Comparison of ENCODE assay signal across 8 cellular contexts in the genomic region with DNA sequence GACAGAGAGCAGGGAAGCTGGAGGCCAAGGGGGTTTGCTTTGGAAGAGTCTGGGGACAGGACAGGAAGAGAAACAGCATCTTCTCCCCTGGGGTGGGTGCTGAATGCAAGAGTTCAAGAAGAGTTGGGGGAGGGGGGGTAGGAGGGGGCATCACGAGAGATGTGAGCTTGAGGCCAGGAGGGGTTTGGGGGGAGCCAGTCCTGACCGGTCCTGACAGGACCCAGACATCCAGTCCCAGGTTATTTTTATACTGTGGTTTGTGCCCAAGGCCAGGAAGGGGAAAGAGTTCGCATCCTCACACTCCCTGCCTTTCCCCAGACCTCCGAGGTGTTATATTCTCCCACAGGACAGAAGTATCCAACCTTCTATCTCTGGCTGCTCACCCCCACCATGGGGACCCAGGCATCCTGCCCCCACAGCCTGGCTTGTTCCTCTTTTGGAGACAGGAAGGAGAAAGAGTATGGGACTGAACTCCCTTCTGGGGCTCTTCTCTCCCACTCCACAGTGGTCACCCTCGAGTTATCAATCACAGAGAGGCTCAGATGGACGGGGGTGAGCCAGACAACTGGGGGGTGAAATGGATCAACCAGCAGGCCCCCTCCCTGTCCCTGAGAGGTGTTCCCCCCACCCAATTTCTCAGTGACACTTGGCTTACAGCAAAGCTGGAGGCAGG. TPM values are rescaled to one million over a fixed set of nuclear protein-coding genes. Genes with fewer than 3 reads are reported as not detected.
DNase-seq lines count a peak whose midpoint lies in the region; ATAC-seq, FAIRE-seq and TF ChIP-seq lines count a peak whose summit lies in the region.

No MANE protein-coding gene starts in this region.

- peaks cover 40% of the 10 kb centered on the region for H3K36me3 Mint-ChIP-seq in activated CD4-positive, alpha-beta T cell treated with anti-CD3 and anti-CD28 coated beads for 36 hours (ENCODE audit: low read depth)
- H3K36me3 Mint-ChIP-seq in activated T-helper 2 cell treated with anti-CD3 and anti-CD28 coated beads, Interferon-gamma antibody, Interleukin-2, Interleukin-4, amounts not matched to agents 10 μg/mL and 5 μg/mL and 100 μg/mL, durations not matched to agents 14 hours and 24 hours and 36 hours (ENCODE audit: low read depth): peaks cover 48% of the 10 kb centered on the region

- in situ Hi-C loops in HepG2 (cut with HindIII; ENCODE audit: extremely low pct_ligation_motif_present, low pct_unique_long_range_greater_than_20kb): no loop called here

- H3K9me3 Mint-ChIP-seq in activated CD4-positive, alpha-beta T cell treated with anti-CD3 and anti-CD28 coated beads for 36 hours (ENCODE audit: low read depth): no peaks in the 10 kb centered on the region
- H3K9me3 Mint-ChIP-seq in activated T-helper 2 cell treated with anti-CD3 and anti-CD28 coated beads, Interferon-gamma antibody, Interleukin-2, Interleukin-4, amounts not matched to agents 10 μg/mL and 5 μg/mL and 100 μg/mL, durations not matched to agents 14 hours and 24 hours and 36 hours: no peaks in the 10 kb centered on the region

- WGBS in right cardiac atrium: 11% methylated on average over 6 of the region's 6 CpGs
- WGBS in HepG2 (ENCODE audit: low lambda C conversion rate): 75% methylated on average over 6 of the region's 6 CpGs

- no peak overlapping the region for H2AFZ ChIP-seq in HepG2 (ENCODE audit: low read length)

- H3K27me3 ChIP-seq in right cardiac atrium (ENCODE audit: control insufficient read depth, insufficient read depth) (no peaks in the 10 kb centered on the region), HepG2 (ENCODE audit: control insufficient read depth in 1 of 2, insufficient read depth in 2 of 2, low read length in 2 of 2) (0 out of 5 replicates have a peak, but pooled peaks cover 0 to under 1% of the 10 kb centered on the region in 2 experiments)

- no peak for TF ChIP-seq POLR2A in HepG2 (IDR thresholded peaks at IDR 0.05; ENCODE audit: insufficient read depth in 1 of 2, low read depth in 2 of 2, low read length in 2 of 2)

- H3K79me2 ChIP-seq in HepG2 (ENCODE audit: insufficient read depth, low read length): peaks cover 1% of the 10 kb centered on the region

- no TSS peak for BruUV-seq in HepG2 (replicated peaks; lab: Mats Ljungman, UMichigan)

- H4K20me1 ChIP-seq in HepG2 (ENCODE audit: insufficient read depth, low read length): no peaks in the 10 kb centered on the region

- peak overlapping the region; percentile 82 for H3K27ac ChIP-seq in right cardiac atrium (ENCODE audit: low read length)
- peak overlapping the region; percentile 19 for H3K27ac ChIP-seq in temporal lobe (ENCODE audit: low read depth, low read length)
- no peak overlapping the region for H3K27ac ChIP-seq in HepG2 (ENCODE audit: extremely low read length, insufficient read depth, low read length)

- no peak for TF ChIP-seq CTCF in HepG2 (CRISPR knock-in tag; IDR thresholded peaks at IDR 0.05)

- H3K4me1 Mint-ChIP-seq in activated CD4-positive, alpha-beta T cell treated with anti-CD3 and anti-CD28 coated beads for 36 hours: peaks cover 47% of the 10 kb centered on the region
- peaks cover 29% of the 10 kb centered on the region for H3K4me1 Mint-ChIP-seq in activated T-helper 2 cell treated with anti-CD3 and anti-CD28 coated beads, Interferon-gamma antibody, Interleukin-2, Interleukin-4, amounts not matched to agents 10 μg/mL and 5 μg/mL and 100 μg/mL, durations not matched to agents 14 hours and 24 hours and 36 hours (ENCODE audit: low read depth)

- no peak for DNase-seq in activated CD4-positive, alpha-beta T cell treated with anti-CD3 and anti-CD28 coated beads for 36 hours
- DNase-seq in activated CD4-positive, alpha-beta T cell treated with anti-CD3 and anti-CD28 coated beads, Interleukin-2, amount 50 U/mL, for 4 hours: no peak
- no peak for DNase-seq in activated T-helper 2 cell treated with anti-CD3 and anti-CD28 coated beads, Interferon-gamma antibody, Interleukin-2, Interleukin-4, amounts not matched to agents 10 μg/mL and 5 μg/mL and 100 μg/mL, durations not matched to agents 14 hours and 24 hours and 36 hours (ENCODE audit: low spot score)
- DNase-seq in right cardiac atrium (peak in 1 of 3 donors; percentile 43), A172 (ENCODE audit: low spot score) (no peak), HepG2 (ENCODE audit: low spot score) (no peak)

- peak overlapping the region; percentile 92 for H3K4me3 Mint-ChIP-seq in activated CD4-positive, alpha-beta T cell treated with anti-CD3 and anti-CD28 coated beads for 36 hours
- H3K4me3 Mint-ChIP-seq in activated T-helper 2 cell treated with anti-CD3 and anti-CD28 coated beads, Interferon-gamma antibody, Interleukin-2, Interleukin-4, amounts not matched to agents 10 μg/mL and 5 μg/mL and 100 μg/mL, durations not matched to agents 14 hours and 24 hours and 36 hours (ENCODE audit: low read depth): peak overlapping the region; percentile 99

- POLR2A ChIA-PET in activated CD4-positive, alpha-beta T cell treated with anti-CD3 and anti-CD28 coated beads for 36 hours (lab: Charles Lee): interaction anchor here (0.6 kb wide), 1 partner anchor 79 kb away, joined by 7 read pairs; no protein-coding TSS in a partner anchor
- POLR2A ChIA-PET in HepG2 (lab: Yijun Ruan, JAX): no interaction called here

- H3K4me3 ChIP-seq in right cardiac atrium (ENCODE audit: low read length) (peak overlapping the region; percentile 85), HepG2 (replicated peaks in 1 of 3; ENCODE audit: insufficient read depth in 1 of 3, low read depth in 2 of 3, low read length in 3 of 3) (peak overlapping the region in 1 of 3 experiments; percentile 4; a peak in 1 of 6 replicates)

- no peak for FAIRE-seq in HepG2 (lab: Jason Lieb, UNC)

- TF ChIP-seq RAD21 in HepG2 (CRISPR knock-in tag; IDR thresholded peaks at IDR 0.05): no peak

- intact Hi-C loops in activated CD4-positive, alpha-beta T cell treated with anti-CD3 and anti-CD28 coated beads for 36 hours (cut with DNase I, micrococcal nuclease): no loop called here
- intact Hi-C loops in activated T-helper 2 cell treated with anti-CD3 and anti-CD28 coated beads, Interferon-gamma antibody, Interleukin-2, Interleukin-4, amounts not matched to agents 10 μg/mL and 5 μg/mL and 100 μg/mL, durations not matched to agents 14 hours and 24 hours and 36 hours (cut with micrococcal nuclease): loop anchor here (10.0 kb wide), 1 partner anchor 199 kb away; a partner anchor contains a TSS
- intact Hi-C loops in right cardiac atrium (cut with DNase I): loop anchor here in 2 of 4 donors (5.0 to 10.0 kb wide), 2 partner anchors 71 to 209 kb away; no protein-coding TSS in a partner anchor
- intact Hi-C loops in HepG2 (cut with micrococcal nuclease; ENCODE audit: unreplicated experiment): no loop called here

- no peak for ATAC-seq in activated CD4-positive, alpha-beta T cell treated with anti-CD3 and anti-CD28 coated beads for 36 hours
- ATAC-seq in right cardiac atrium (no peak), GM18907 (IDR thresholded peaks at IDR 0.05; ENCODE audit: unreplicated experiment) (no peak), HepG2 (no peak)

- TF ChIP-seq EP300 in HepG2 (IDR thresholded peaks at IDR 0.05; ENCODE audit: low read depth in 2 of 2, low read length in 2 of 2) (no peak), HepG2 (CRISPR knock-in tag; IDR thresholded peaks at IDR 0.05; ENCODE audit: borderline replicate concordance) (no peak)

- H3K9me3 ChIP-seq in right cardiac atrium (ENCODE audit: control insufficient read depth, low read length): no peaks in the 10 kb centered on the region
- H3K9me3 ChIP-seq in HepG2 (ENCODE audit: low read length): no peaks in the 10 kb centered on the region

- H3K27ac Mint-ChIP-seq in activated CD4-positive, alpha-beta T cell treated with anti-CD3 and anti-CD28 coated beads for 36 hours: peak overlapping the region; percentile 85
- peak overlapping the region; percentile 73 for H3K27ac Mint-ChIP-seq in activated T-helper 2 cell treated with anti-CD3 and anti-CD28 coated beads, Interferon-gamma antibody, Interleukin-2, Interleukin-4, amounts not matched to agents 10 μg/mL and 5 μg/mL and 100 μg/mL, durations not matched to agents 14 hours and 24 hours and 36 hours

- H3K27me3 Mint-ChIP-seq in activated CD4-positive, alpha-beta T cell treated with anti-CD3 and anti-CD28 coated beads for 36 hours: no peaks in the 10 kb centered on the region
- H3K27me3 Mint-ChIP-seq in activated T-helper 2 cell treated with anti-CD3 and anti-CD28 coated beads, Interferon-gamma antibody, Interleukin-2, Interleukin-4, amounts not matched to agents 10 μg/mL and 5 μg/mL and 100 μg/mL, durations not matched to agents 14 hours and 24 hours and 36 hours (ENCODE audit: low read depth): no peaks in the 10 kb centered on the region

- H3K9ac ChIP-seq in HepG2 (ENCODE audit: insufficient read depth, low read depth, low read length): no peak overlapping the region

- H3K4me2 ChIP-seq in HepG2 (ENCODE audit: low read depth, low read length): no peak overlapping the region; the same call in 1 of the 2 replicates

- peaks cover 4 to 8% of the 10 kb centered on the region in 2 experiments; a peak in 4 of 5 replicates for H3K36me3 ChIP-seq in HepG2 (replicated peaks in 1 of 2; ENCODE audit: control insufficient read depth in 1 of 2, insufficient read depth in 2 of 2, low read length in 2 of 2)

- CTCF ChIA-PET in activated CD4-positive, alpha-beta T cell treated with anti-CD3 and anti-CD28 coated beads for 36 hours (lab: Charles Lee): interaction anchor here (0.7 to 1.6 kb wide), 6 partner anchors 26 to 290 kb away, joined by 3 to 13 read pairs (median 4); no protein-coding TSS in a partner anchor
- CTCF ChIA-PET in HepG2 (lab: Yijun Ruan, JAX; ENCODE audit: low intra/inter-chr PET ratio, low total read pairs): no interaction called here

- H3K4me1 ChIP-seq in right cardiac atrium (ENCODE audit: control insufficient read depth, insufficient read depth, low read length) (peaks cover 19% of the 10 kb centered on the region), HepG2 (ENCODE audit: insufficient read depth, low read length) (peaks cover 14% of the 10 kb centered on the region)

RNA-seq across cellular contexts. Expression of a gene that starts 2.8 kb away (rescaled TPM):
- 10 to 100 TPM; 78.5 to 85.7 TPM for total RNA-seq in activated CD4-positive, alpha-beta T cell treated with anti-CD3 and anti-CD28 coated beads for 36 hours
- total RNA-seq in activated T-helper 2 cell treated with anti-CD3 and anti-CD28 coated beads, Interferon-gamma antibody, Interleukin-2, Interleukin-4, amounts not matched to agents 10 μg/mL and 5 μg/mL and 100 μg/mL, durations not matched to agents 14 hours and 24 hours and 36 hours: 103 and 106 TPM in 2 replicates
- total RNA-seq in right cardiac atrium (10 to 100 TPM; 36.7 to 63.6 (median 48.6) TPM), temporal lobe (8.4 TPM), HepG2 (2016; rRNA removed; fragmentation: Illumina TruSeq; extraction: Trizol) (6.3 and 7.7 TPM in 2 replicates)
- polyA plus RNA-seq in right cardiac atrium (61.2 TPM), HepG2 (2011; rRNA removed) (8.7 and 10.1 TPM in 2 replicates)
- total RNA-seq in A172 (2014; rRNA removed; shearing (Covaris generic)): 26.6 and 32.6 TPM in 2 replicates
- 2.6 and 2.9 TPM in 2 replicates for total RNA-seq in HepG2 (2016; cell fraction: cytosol; rRNA removed; fragmentation: Illumina TruSeq; extraction: Trizol; ENCODE audit: low read depth)
- 5.6 and 7.4 TPM in 2 replicates for total RNA-seq in HepG2 (2016; cell fraction: insoluble cytoplasmic fraction; rRNA removed; fragmentation: Illumina TruSeq; extraction: Trizol)
- total RNA-seq in HepG2 (2016; cell fraction: membrane; rRNA removed; fragmentation: Illumina TruSeq; extraction: Trizol): 4.7 and 8.1 TPM in 2 replicates
- 4.4 and 5.5 TPM in 2 replicates for total RNA-seq in HepG2 (2016; cell fraction: nucleus; rRNA removed; fragmentation: Illumina TruSeq; extraction: Trizol)
- 6.5 and 10.9 TPM in 2 replicates for polyA plus RNA-seq in HepG2 (2011; cell fraction: cytosol; rRNA removed)
- polyA plus RNA-seq in HepG2 (2011; cell fraction: nucleus; rRNA removed): 17.7 and 20.7 TPM in 2 replicates
- 6.9 and 11.5 TPM in 2 replicates for polyA plus RNA-seq in HepG2 (2012)
- 2.7 and 4.0 TPM in 2 replicates for polyA plus RNA-seq in HepG2 (2016; cell fraction: cytosol; fragmentation: Illumina TruSeq; extraction: Trizol; ENCODE audit: low read depth)
- polyA plus RNA-seq in HepG2 (2016; cell fraction: insoluble cytoplasmic fraction; fragmentation: Illumina TruSeq; extraction: Trizol; ENCODE audit: low read depth): 10.1 and 11.1 TPM in 2 replicates
- 6.2 and 8.1 TPM in 2 replicates for polyA plus RNA-seq in HepG2 (2016; cell fraction: membrane; fragmentation: Illumina TruSeq; extraction: Trizol; ENCODE audit: low read depth)
- polyA plus RNA-seq in HepG2 (2016; cell fraction: nucleus; fragmentation: Illumina TruSeq; extraction: Trizol; ENCODE audit: insufficient read depth, low read depth): 13.1 and 14.8 TPM in 2 replicates
- 9.9 and 13.8 TPM in 2 replicates for polyA minus RNA-seq in HepG2 (2011; rRNA and poly(A)+ RNA removed; ENCODE audit: low replicate concordance)
- 7.0 and 9.1 TPM in 2 replicates for polyA minus RNA-seq in HepG2 (2011; cell fraction: cytosol; rRNA and poly(A)+ RNA removed)
- 3.0 and 4.5 TPM in 2 replicates for polyA minus RNA-seq in HepG2 (2011; cell fraction: nucleus; rRNA and poly(A)+ RNA removed)

RNA-seq across cellular contexts. Expression of a gene that starts 7.5 kb away (rescaled TPM):
- total RNA-seq in activated CD4-positive, alpha-beta T cell treated with anti-CD3 and anti-CD28 coated beads for 36 hours: under 1 TPM; 0.21 to 0.56 TPM
- total RNA-seq in activated T-helper 2 cell treated with anti-CD3 and anti-CD28 coated beads, Interferon-gamma antibody, Interleukin-2, Interleukin-4, amounts not matched to agents 10 μg/mL and 5 μg/mL and 100 μg/mL, durations not matched to agents 14 hours and 24 hours and 36 hours: 0.27 and 0.34 TPM in 2 replicates
- total RNA-seq in right cardiac atrium (1 to 10 TPM in 1 of 4 donors, under 1 TPM in 3; 0.39 to 1.1 (median 0.65) TPM), temporal lobe (29.7 TPM), HepG2 (2016; rRNA removed; fragmentation: Illumina TruSeq; extraction: Trizol) (0.15 TPM in 2 replicates)
- polyA plus RNA-seq in right cardiac atrium (0.79 TPM), HepG2 (2011; rRNA removed) (0.46 and 0.76 TPM in 2 replicates)
- 0.07 TPM in 1 of 2 replicates, not detected in the other for total RNA-seq in A172 (2014; rRNA removed; shearing (Covaris generic))
- not detected in 2 replicates for total RNA-seq in HepG2 (2016; cell fraction: cytosol; rRNA removed; fragmentation: Illumina TruSeq; extraction: Trizol; ENCODE audit: low read depth)
- 0.09 and 0.26 TPM in 2 replicates for total RNA-seq in HepG2 (2016; cell fraction: insoluble cytoplasmic fraction; rRNA removed; fragmentation: Illumina TruSeq; extraction: Trizol)
- total RNA-seq in HepG2 (2016; cell fraction: membrane; rRNA removed; fragmentation: Illumina TruSeq; extraction: Trizol): 0.55 TPM in 1 of 2 replicates, not detected in the other
- 0.09 and 0.22 TPM in 2 replicates for total RNA-seq in HepG2 (2016; cell fraction: nucleus; rRNA removed; fragmentation: Illumina TruSeq; extraction: Trizol)
- 0.44 and 0.70 TPM in 2 replicates for polyA plus RNA-seq in HepG2 (2011; cell fraction: cytosol; rRNA removed)
- polyA plus RNA-seq in HepG2 (2011; cell fraction: nucleus; rRNA removed): 2.4 and 2.9 TPM in 2 replicates
- polyA plus RNA-seq in HepG2 (2012): 0.60 and 0.88 TPM in 2 replicates
- 0.07 and 0.09 TPM in 2 replicates for polyA plus RNA-seq in HepG2 (2016; cell fraction: cytosol; fragmentation: Illumina TruSeq; extraction: Trizol; ENCODE audit: low read depth)
- polyA plus RNA-seq in HepG2 (2016; cell fraction: insoluble cytoplasmic fraction; fragmentation: Illumina TruSeq; extraction: Trizol; ENCODE audit: low read depth): 0.08 TPM in 1 of 2 replicates, not detected in the other
- polyA plus RNA-seq in HepG2 (2016; cell fraction: membrane; fragmentation: Illumina TruSeq; extraction: Trizol; ENCODE audit: low read depth): 0.07 TPM in 1 of 2 replicates, not detected in the other
- 0.77 and 0.83 TPM in 2 replicates for polyA plus RNA-seq in HepG2 (2016; cell fraction: nucleus; fragmentation: Illumina TruSeq; extraction: Trizol; ENCODE audit: insufficient read depth, low read depth)
- polyA minus RNA-seq in HepG2 (2011; rRNA and poly(A)+ RNA removed; ENCODE audit: low replicate concordance): 0.62 TPM in 1 of 2 replicates, not detected in the other
- polyA minus RNA-seq in HepG2 (2011; cell fraction: cytosol; rRNA and poly(A)+ RNA removed): 0.53 and 0.99 TPM in 2 replicates
- 0.62 and 0.64 TPM in 2 replicates for polyA minus RNA-seq in HepG2 (2011; cell fraction: nucleus; rRNA and poly(A)+ RNA removed)

RNA-seq across cellular contexts. Expression of a gene that starts 12.2 kb away (rescaled TPM):
- 1 to 10 TPM; 3.5 to 4.2 TPM for total RNA-seq in activated CD4-positive, alpha-beta T cell treated with anti-CD3 and anti-CD28 coated beads for 36 hours
- 3.2 and 4.5 TPM in 2 replicates for total RNA-seq in activated T-helper 2 cell treated with anti-CD3 and anti-CD28 coated beads, Interferon-gamma antibody, Interleukin-2, Interleukin-4, amounts not matched to agents 10 μg/mL and 5 μg/mL and 100 μg/mL, durations not matched to agents 14 hours and 24 hours and 36 hours
- total RNA-seq in right cardiac atrium: under 1 TPM in 1 of 4 donors, not detected in 3; 0.44 TPM
- polyA plus RNA-seq in right cardiac atrium: 0.11 TPM
- 0.25 TPM for total RNA-seq in temporal lobe
- 0.60 and 8.3 TPM in 2 replicates for total RNA-seq in A172 (2014; rRNA removed; shearing (Covaris generic))
- not detected in 2 replicates for total RNA-seq in HepG2 (2016; rRNA removed; fragmentation: Illumina TruSeq; extraction: Trizol)
- total RNA-seq in HepG2 (2016; cell fraction: cytosol; rRNA removed; fragmentation: Illumina TruSeq; extraction: Trizol; ENCODE audit: low read depth): not detected in 2 replicates
- 0.15 TPM in 1 of 2 replicates, not detected in the other for total RNA-seq in HepG2 (2016; cell fraction: insoluble cytoplasmic fraction; rRNA removed; fragmentation: Illumina TruSeq; extraction: Trizol)
- not detected in 2 replicates for total RNA-seq in HepG2 (2016; cell fraction: membrane; rRNA removed; fragmentation: Illumina TruSeq; extraction: Trizol)
- total RNA-seq in HepG2 (2016; cell fraction: nucleus; rRNA removed; fragmentation: Illumina TruSeq; extraction: Trizol): not detected in 2 replicates
- 0.24 and 0.41 TPM in 2 replicates for polyA plus RNA-seq in HepG2 (2011; rRNA removed)
- polyA plus RNA-seq in HepG2 (2011; cell fraction: cytosol; rRNA removed): 0.16 TPM in 1 of 2 replicates, not detected in the other
- polyA plus RNA-seq in HepG2 (2011; cell fraction: nucleus; rRNA removed): 0.55 and 0.99 TPM in 2 replicates
- polyA plus RNA-seq in HepG2 (2012): 0.20 TPM in 1 of 2 replicates, not detected in the other
- polyA plus RNA-seq in HepG2 (2016; cell fraction: cytosol; fragmentation: Illumina TruSeq; extraction: Trizol; ENCODE audit: low read depth): not detected in 2 replicates
- polyA plus RNA-seq in HepG2 (2016; cell fraction: insoluble cytoplasmic fraction; fragmentation: Illumina TruSeq; extraction: Trizol; ENCODE audit: low read depth): not detected in 2 replicates
- 0.26 TPM in 1 of 2 replicates, not detected in the other for polyA plus RNA-seq in HepG2 (2016; cell fraction: membrane; fragmentation: Illumina TruSeq; extraction: Trizol; ENCODE audit: low read depth)
- not detected in 2 replicates for polyA plus RNA-seq in HepG2 (2016; cell fraction: nucleus; fragmentation: Illumina TruSeq; extraction: Trizol; ENCODE audit: insufficient read depth, low read depth)
- 0.14 and 0.65 TPM in 2 replicates for polyA minus RNA-seq in HepG2 (2011; rRNA and poly(A)+ RNA removed; ENCODE audit: low replicate concordance)
- polyA minus RNA-seq in HepG2 (2011; cell fraction: cytosol; rRNA and poly(A)+ RNA removed): not detected in 2 replicates
- not detected in 2 replicates for polyA minus RNA-seq in HepG2 (2011; cell fraction: nucleus; rRNA and poly(A)+ RNA removed)

RNA-seq across cellular contexts. Expression of a gene that starts 39.9 kb away (rescaled TPM):
- 10 to 100 TPM; 48.7 to 60.3 TPM for total RNA-seq in activated CD4-positive, alpha-beta T cell treated with anti-CD3 and anti-CD28 coated beads for 36 hours
- 59.8 and 63.6 TPM in 2 replicates for total RNA-seq in activated T-helper 2 cell treated with anti-CD3 and anti-CD28 coated beads, Interferon-gamma antibody, Interleukin-2, Interleukin-4, amounts not matched to agents 10 μg/mL and 5 μg/mL and 100 μg/mL, durations not matched to agents 14 hours and 24 hours and 36 hours
- total RNA-seq in right cardiac atrium (10 to 100 TPM; 14.8 to 17.7 (median 16.5) TPM), temporal lobe (5.9 TPM), HepG2 (2016; rRNA removed; fragmentation: Illumina TruSeq; extraction: Trizol) (16.7 and 24.8 TPM in 2 replicates)
- polyA plus RNA-seq in right cardiac atrium (20.3 TPM), HepG2 (2011; rRNA removed) (26.4 and 29.0 TPM in 2 replicates)
- 55.0 and 67.7 TPM in 2 replicates for total RNA-seq in A172 (2014; rRNA removed; shearing (Covaris generic))
- total RNA-seq in HepG2 (2016; cell fraction: cytosol; rRNA removed; fragmentation: Illumina TruSeq; extraction: Trizol; ENCODE audit: low read depth): 16.5 and 21.7 TPM in 2 replicates
- total RNA-seq in HepG2 (2016; cell fraction: insoluble cytoplasmic fraction; rRNA removed; fragmentation: Illumina TruSeq; extraction: Trizol): 19.3 and 24.7 TPM in 2 replicates
- 16.5 and 20.1 TPM in 2 replicates for total RNA-seq in HepG2 (2016; cell fraction: membrane; rRNA removed; fragmentation: Illumina TruSeq; extraction: Trizol)
- total RNA-seq in HepG2 (2016; cell fraction: nucleus; rRNA removed; fragmentation: Illumina TruSeq; extraction: Trizol): 13.8 and 17.9 TPM in 2 replicates
- polyA plus RNA-seq in HepG2 (2011; cell fraction: cytosol; rRNA removed): 18.0 and 33.0 TPM in 2 replicates
- 102 and 127 TPM in 2 replicates for polyA plus RNA-seq in HepG2 (2011; cell fraction: nucleus; rRNA removed)
- polyA plus RNA-seq in HepG2 (2012): 17.6 and 20.1 TPM in 2 replicates
- polyA plus RNA-seq in HepG2 (2016; cell fraction: cytosol; fragmentation: Illumina TruSeq; extraction: Trizol; ENCODE audit: low read depth): 16.5 and 23.2 TPM in 2 replicates
- polyA plus RNA-seq in HepG2 (2016; cell fraction: insoluble cytoplasmic fraction; fragmentation: Illumina TruSeq; extraction: Trizol; ENCODE audit: low read depth): 21.3 TPM in 2 replicates
- polyA plus RNA-seq in HepG2 (2016; cell fraction: membrane; fragmentation: Illumina TruSeq; extraction: Trizol; ENCODE audit: low read depth): 13.7 and 17.5 TPM in 2 replicates
- polyA plus RNA-seq in HepG2 (2016; cell fraction: nucleus; fragmentation: Illumina TruSeq; extraction: Trizol; ENCODE audit: insufficient read depth, low read depth): 39.6 and 40.4 TPM in 2 replicates
- polyA minus RNA-seq in HepG2 (2011; rRNA and poly(A)+ RNA removed; ENCODE audit: low replicate concordance): 13.2 and 24.1 TPM in 2 replicates
- polyA minus RNA-seq in HepG2 (2011; cell fraction: cytosol; rRNA and poly(A)+ RNA removed): 10.6 and 13.9 TPM in 2 replicates
- polyA minus RNA-seq in HepG2 (2011; cell fraction: nucleus; rRNA and poly(A)+ RNA removed): 7.1 and 7.3 TPM in 2 replicates

RNA-seq across cellular contexts. Expression of a gene that starts 46.6 kb away (rescaled TPM):
- total RNA-seq in activated CD4-positive, alpha-beta T cell treated with anti-CD3 and anti-CD28 coated beads for 36 hours: 10 to 100 TPM; 44.4 to 45.9 TPM
- total RNA-seq in activated T-helper 2 cell treated with anti-CD3 and anti-CD28 coated beads, Interferon-gamma antibody, Interleukin-2, Interleukin-4, amounts not matched to agents 10 μg/mL and 5 μg/mL and 100 μg/mL, durations not matched to agents 14 hours and 24 hours and 36 hours: 50.9 and 51.0 TPM in 2 replicates
- total RNA-seq in right cardiac atrium: 10 to 100 TPM; 18.7 to 24.6 (median 23.2) TPM
- 20.4 TPM for polyA plus RNA-seq in right cardiac atrium
- 16.7 TPM for total RNA-seq in temporal lobe
- 33.4 and 34.8 TPM in 2 replicates for total RNA-seq in A172 (2014; rRNA removed; shearing (Covaris generic))
- 22.6 and 26.0 TPM in 2 replicates for total RNA-seq in HepG2 (2016; rRNA removed; fragmentation: Illumina TruSeq; extraction: Trizol)
- total RNA-seq in HepG2 (2016; cell fraction: cytosol; rRNA removed; fragmentation: Illumina TruSeq; extraction: Trizol; ENCODE audit: low read depth): 3.8 and 3.9 TPM in 2 replicates
- total RNA-seq in HepG2 (2016; cell fraction: insoluble cytoplasmic fraction; rRNA removed; fragmentation: Illumina TruSeq; extraction: Trizol): 20.2 and 25.7 TPM in 2 replicates
- total RNA-seq in HepG2 (2016; cell fraction: membrane; rRNA removed; fragmentation: Illumina TruSeq; extraction: Trizol): 12.8 and 14.8 TPM in 2 replicates
- total RNA-seq in HepG2 (2016; cell fraction: nucleus; rRNA removed; fragmentation: Illumina TruSeq; extraction: Trizol): 14.9 and 18.9 TPM in 2 replicates
- polyA plus RNA-seq in HepG2 (2011; rRNA removed): 12.3 and 12.7 TPM in 2 replicates
- 9.2 and 10.6 TPM in 2 replicates for polyA plus RNA-seq in HepG2 (2011; cell fraction: cytosol; rRNA removed)
- polyA plus RNA-seq in HepG2 (2011; cell fraction: nucleus; rRNA removed): 18.9 and 27.3 TPM in 2 replicates
- 14.6 and 17.9 TPM in 2 replicates for polyA plus RNA-seq in HepG2 (2012)
- 3.0 and 3.3 TPM in 2 replicates for polyA plus RNA-seq in HepG2 (2016; cell fraction: cytosol; fragmentation: Illumina TruSeq; extraction: Trizol; ENCODE audit: low read depth)
- 20.4 and 25.4 TPM in 2 replicates for polyA plus RNA-seq in HepG2 (2016; cell fraction: insoluble cytoplasmic fraction; fragmentation: Illumina TruSeq; extraction: Trizol; ENCODE audit: low read depth)
- 8.6 and 9.6 TPM in 2 replicates for polyA plus RNA-seq in HepG2 (2016; cell fraction: membrane; fragmentation: Illumina TruSeq; extraction: Trizol; ENCODE audit: low read depth)
- polyA plus RNA-seq in HepG2 (2016; cell fraction: nucleus; fragmentation: Illumina TruSeq; extraction: Trizol; ENCODE audit: insufficient read depth, low read depth): 23.4 and 28.3 TPM in 2 replicates
- polyA minus RNA-seq in HepG2 (2011; rRNA and poly(A)+ RNA removed; ENCODE audit: low replicate concordance): 44.0 and 89.0 TPM in 2 replicates
- 8.6 and 10.8 TPM in 2 replicates for polyA minus RNA-seq in HepG2 (2011; cell fraction: cytosol; rRNA and poly(A)+ RNA removed)
- polyA minus RNA-seq in HepG2 (2011; cell fraction: nucleus; rRNA and poly(A)+ RNA removed): 27.3 and 30.2 TPM in 2 replicates

Comparison
In these comparisons a context has a peak if more than half of its experiments do, and no peak if none do; other contexts are left out.
1. RNA of a gene that starts 7.5 kb away (total RNA-seq): 29.7 TPM in temporal lobe (single experiment); 0.39 to 1.1 TPM in right cardiac atrium, 0.21 to 0.56 TPM in activated CD4-positive, alpha-beta T cell treated with anti-CD3 and anti-CD28 coated beads for 36 hours, 0.27 to 0.34 TPM in activated T-helper 2 cell treated with anti-CD3 and anti-CD28 coated beads, Interferon-gamma antibody, Interleukin-2, Interleukin-4, amounts not matched to agents 10 μg/mL and 5 μg/mL and 100 μg/mL, durations not matched to agents 14 hours and 24 hours and 36 hours, 0.09 to 0.55 TPM in HepG2 and 0.07 TPM in A172; every median in the first group is over 10 times any median in the second.